Comparison of ENCODE assay signal across 8 cellular contexts in genomic region chr11:59172345-59173079, GRCh38. TPM values are rescaled to one million over a fixed set of nuclear protein-coding genes. Genes with fewer than 3 reads are reported as not detected.
DNase-seq lines count a peak whose midpoint lies in the region; ATAC-seq and TF ChIP-seq lines count a peak whose summit lies in the region.

No MANE protein-coding gene starts in this region.

- peaks cover 12% of the 10 kb centered on the region for H3K4me1 Mint-ChIP-seq in osteocyte (ENCODE audit: unreplicated experiment)

- peak overlapping the region; percentile 60 to 61 for H3K4me3 ChIP-seq in foreskin fibroblast (ENCODE audit: low read depth in 1 of 2, low read length in 2 of 2)

- H3K36me3 Mint-ChIP-seq in osteocyte (ENCODE audit: unreplicated experiment), result no peaks in the 10 kb centered on the region

- peaks cover 40% of the 10 kb centered on the region for H3K27me3 Mint-ChIP-seq in osteocyte (ENCODE audit: unreplicated experiment)

- H3K4me3 Mint-ChIP-seq in osteocyte (ENCODE audit: unreplicated experiment), result peak overlapping the region; percentile 77

- intact Hi-C loops in posterior vena cava (cut with DNase I), result loop anchor here (2.0 to 10.0 kb wide), 3 partner anchors 32 to 112 kb away; no protein-coding TSS in a partner anchor

- H3K27ac Mint-ChIP-seq in osteocyte (ENCODE audit: unreplicated experiment), result no peak overlapping the region

- peak; percentile 35 for DNase-seq in GM03348 (ENCODE audit: low spot score)
- DNase-seq in activated T-cell treated with anti-CD3 and anti-CD28 coated beads for 4 hours, result peak; percentile 7
- DNase-seq in foreskin fibroblast, result peak in 1 of 2 donors; percentile 25
- DNase-seq in osteocyte (ENCODE audit: extremely low spot score, unreplicated experiment), result no peak
- DNase-seq in DMS79 treated with DMSO at 0.1 percent for 48 hours (lab: John Stamatoyannopoulos, UW), result no peak
- no peak for DNase-seq in posterior vena cava (ENCODE audit: low spot score)

- ATAC-seq in GM21360 (IDR thresholded peaks at IDR 0.05; ENCODE audit: unreplicated experiment) (peak; percentile 36), HG03565 (IDR thresholded peaks at IDR 0.05; ENCODE audit: unreplicated experiment) (peak; percentile 24)

- H3K9me3 Mint-ChIP-seq in osteocyte (ENCODE audit: unreplicated experiment), result no peaks in the 10 kb centered on the region

- TF ChIP-seq CTCF in foreskin fibroblast (IDR thresholded peaks at IDR 0.05; ENCODE audit: low read depth, low read length) (no peak), osteocyte (IDR thresholded peaks at IDR 0.05) (no peak)

RNA-seq across cellular contexts. Expression of gene DTX4, which starts 0.6 kb away (rescaled TPM):
- total RNA-seq in osteocyte (1.2 and 2.7 TPM in 2 replicates), posterior vena cava (1 to 10 TPM; 1.9 to 2.0 TPM)

RNA-seq across cellular contexts. Expression of gene FAM111A, which starts 29.9 kb away (rescaled TPM):
- total RNA-seq in osteocyte (43.0 and 48.5 TPM in 2 replicates), posterior vena cava (10 to 100 TPM; 15.5 to 23.6 TPM)

RNA-seq across cellular contexts. Expression of gene MPEG1, which starts 40.2 kb away (rescaled TPM):
- not detected in 2 replicates for total RNA-seq in osteocyte
- total RNA-seq in posterior vena cava, result 10 to 100 TPM; 20.4 to 44.8 TPM

Comparison
In these comparisons a context has a peak if more than half of its experiments do, and no peak if none do; other contexts are left out.
1. DNase-seq: peak in GM03348 (single experiment) and activated T-cell treated with anti-CD3 and anti-CD28 coated beads for 4 hours (single experiment); none in osteocyte (single experiment), DMS79 treated with DMSO at 0.1 percent for 48 hours (single experiment) and posterior vena cava (single experiment).
2. RNA of gene MPEG1, which starts 40.2 kb away (total RNA-seq): 20.4 to 44.8 TPM in posterior vena cava; not detected in osteocyte; every median in the first group is over 10 times any median in the second.